ENCODE assay signal across 7 cellular contexts in the genomic region with DNA sequence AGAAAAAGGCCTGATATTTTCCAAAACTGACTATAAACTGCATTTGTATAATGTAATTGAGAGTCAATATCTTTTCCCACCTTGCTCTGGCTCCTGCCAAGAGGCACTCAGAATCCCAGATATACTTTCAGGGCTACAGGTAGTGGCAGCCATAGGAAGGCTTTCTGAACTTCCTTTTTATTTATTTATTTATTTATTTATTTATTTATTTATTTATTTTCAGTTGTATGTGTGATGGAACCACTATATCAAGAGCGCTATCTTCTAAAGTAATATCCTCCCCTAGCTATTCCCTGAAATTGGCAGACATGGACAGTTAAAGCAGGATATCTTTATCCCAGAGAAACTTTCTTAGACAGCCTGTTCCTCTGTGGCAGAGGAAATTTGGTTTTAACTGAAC.
"Had no signal": no experiment of that assay in that cellular context is flagged by ENCODE, and none has a peak within 500 bp of the region (broad histone marks: within the 10 kb centered on the region; RNA-seq: fewer than 3 reads in every experiment).

No MANE protein-coding gene starts in this region.

- DNase-seq: GOT3, H7, IMR-90, KG1 had no signal

- H3K36me3 ChIP-seq: HAP-1 had no signal

- ATAC-seq: HCT116, K562 had no signal

- H3K9me3 ChIP-seq: HAP-1 had no signal

- H3K4me3 ChIP-seq: HAP-1, K562 had no signal
